In genomic region chr15:93470042-93470441, GRCh38 we compare ENCODE assay signal across 17 cellular contexts.
"Had no signal": no experiment of that assay in that cellular context is flagged by ENCODE, and none has a peak within 500 bp of the region (broad histone marks: within the 10 kb centered on the region; RNA-seq: fewer than 3 reads in every experiment).

No MANE protein-coding gene starts in this region.

- H3K4me3 Mint-ChIP-seq: naive thymus-derived CD4-positive, alpha-beta T cell; stimulated activated naive B cell treated with anti-CD40 and anti-IgM and Interleukin-4, amounts not matched to agents 10 μg/mL and 1 μg/mL and 100 μg/mL, for 72 hours; type B pancreatic cell had no signal

- ATAC-seq: esophagus mucosa; heart right ventricle; left cardiac atrium; left ventricle myocardium superior; naive thymus-derived CD4-positive, alpha-beta T cell; stimulated activated naive B cell treated with anti-CD40 and anti-IgM and Interleukin-4, amounts not matched to agents 10 μg/mL and 1 μg/mL and 100 μg/mL, for 72 hours had no signal

- H3K4me3 ChIP-seq: heart right ventricle, lung, sigmoid colon, skin epidermis, stomach had no signal

- H3K9me3 Mint-ChIP-seq: stimulated activated naive B cell treated with anti-CD40 and anti-IgM and Interleukin-4, amounts not matched to agents 10 μg/mL and 1 μg/mL and 100 μg/mL, for 72 hours had no signal

- H3K27ac Mint-ChIP-seq: naive thymus-derived CD4-positive, alpha-beta T cell; stimulated activated naive B cell treated with anti-CD40 and anti-IgM and Interleukin-4, amounts not matched to agents 10 μg/mL and 1 μg/mL and 100 μg/mL, for 72 hours; type B pancreatic cell had no signal

- DNase-seq: effector memory CD4-positive, alpha-beta T cell; heart right ventricle; kidney; left cardiac atrium; left ventricle myocardium superior; mesendoderm; naive thymus-derived CD4-positive, alpha-beta T cell; posterior cingulate gyrus; sigmoid colon; stimulated activated CD4-positive, alpha-beta T cell treated with anti-CD3 and anti-CD28 coated beads, Interleukin-2, amount 100 ng/mL, for 24 hours; stimulated activated CD4-positive, alpha-beta T cell treated with anti-CD3 and anti-CD28 coated beads, Interleukin-4, amount 100 ng/mL, for 4 hours; stimulated activated naive B cell treated with anti-CD40 and anti-IgM and Interleukin-4, amounts not matched to agents 10 μg/mL and 1 μg/mL and 100 μg/mL, for 72 hours; stomach had no signal

- H3K27me3 Mint-ChIP-seq: stimulated activated naive B cell treated with anti-CD40 and anti-IgM and Interleukin-4, amounts not matched to agents 10 μg/mL and 1 μg/mL and 100 μg/mL, for 72 hours; type B pancreatic cell had no signal

- H3K27me3 ChIP-seq: heart right ventricle, sigmoid colon, stomach had no signal

- H3K36me3 ChIP-seq: heart right ventricle, sigmoid colon, stomach had no signal

- H3K36me3 Mint-ChIP-seq: naive thymus-derived CD4-positive, alpha-beta T cell; stimulated activated naive B cell treated with anti-CD40 and anti-IgM and Interleukin-4, amounts not matched to agents 10 μg/mL and 1 μg/mL and 100 μg/mL, for 72 hours; type B pancreatic cell had no signal

- H3K4me1 Mint-ChIP-seq: stimulated activated naive B cell treated with anti-CD40 and anti-IgM and Interleukin-4, amounts not matched to agents 10 μg/mL and 1 μg/mL and 100 μg/mL, for 72 hours had no signal
